ENCODE assay signal across 21 cellular contexts in the genomic region with DNA sequence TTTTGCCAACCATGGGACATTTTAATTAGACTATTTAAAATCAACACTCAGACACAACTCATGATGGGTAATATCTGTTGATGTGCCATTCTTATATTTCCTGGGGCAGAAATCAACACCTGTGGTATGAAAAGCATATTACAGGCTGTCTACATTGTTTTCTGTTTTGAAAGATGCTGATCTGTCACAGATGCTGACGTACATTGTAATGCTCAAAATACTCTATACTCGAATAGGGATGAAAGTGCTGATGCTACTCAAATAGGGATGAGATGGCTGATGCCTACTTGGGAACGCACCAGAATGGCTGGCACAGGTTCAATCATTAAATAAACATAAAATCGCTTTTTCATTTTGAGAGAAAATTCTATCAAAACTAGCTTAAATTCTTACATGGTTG. TPM values are rescaled to one million over a fixed set of nuclear protein-coding genes. Genes with fewer than 3 reads are reported as not detected.
"Had no signal": no experiment of that assay in that cellular context is flagged by ENCODE, and none has a peak within 500 bp of the region (broad histone marks: within the 10 kb centered on the region; RNA-seq: fewer than 3 reads in every experiment).

No MANE protein-coding gene starts in this region.

- H3K4me3 Mint-ChIP-seq: mesothelial cell of epicardium, naive B cell had no signal

- H3K27me3 Mint-ChIP-seq: naive B cell had no signal

- DNase-seq: dermis blood vessel endothelial cell; dorsolateral prefrontal cortex; effector CD4-positive, alpha-beta T cell; effector memory CD4-positive, alpha-beta T cell; foreskin keratinocyte; head of caudate nucleus; heart right ventricle; hippocampal formation; left cardiac atrium; left lung; left ventricle myocardium superior; lower lobe of right lung; mesenchymal stem cell; mucosa of descending colon; naive B cell had no signal

- H3K9me3 Mint-ChIP-seq: naive B cell had no signal

- H3K27ac Mint-ChIP-seq: mesothelial cell of epicardium, naive B cell had no signal

- H3K36me3 Mint-ChIP-seq: mesothelial cell of epicardium, naive B cell had no signal

RNA-seq across cellular contexts. Expression of gene TMEFF2, which starts 41.2 kb away (rescaled TPM):
- total RNA-seq: dermis blood vessel endothelial cell, epithelial cell of proximal tubule, fibroblast of villous mesenchyme, foreskin keratinocyte, kidney epithelial cell, left lung, lower lobe of right lung, lung microvascular endothelial cell, mesenteric fat pad had no signal
